In the genomic region with DNA sequence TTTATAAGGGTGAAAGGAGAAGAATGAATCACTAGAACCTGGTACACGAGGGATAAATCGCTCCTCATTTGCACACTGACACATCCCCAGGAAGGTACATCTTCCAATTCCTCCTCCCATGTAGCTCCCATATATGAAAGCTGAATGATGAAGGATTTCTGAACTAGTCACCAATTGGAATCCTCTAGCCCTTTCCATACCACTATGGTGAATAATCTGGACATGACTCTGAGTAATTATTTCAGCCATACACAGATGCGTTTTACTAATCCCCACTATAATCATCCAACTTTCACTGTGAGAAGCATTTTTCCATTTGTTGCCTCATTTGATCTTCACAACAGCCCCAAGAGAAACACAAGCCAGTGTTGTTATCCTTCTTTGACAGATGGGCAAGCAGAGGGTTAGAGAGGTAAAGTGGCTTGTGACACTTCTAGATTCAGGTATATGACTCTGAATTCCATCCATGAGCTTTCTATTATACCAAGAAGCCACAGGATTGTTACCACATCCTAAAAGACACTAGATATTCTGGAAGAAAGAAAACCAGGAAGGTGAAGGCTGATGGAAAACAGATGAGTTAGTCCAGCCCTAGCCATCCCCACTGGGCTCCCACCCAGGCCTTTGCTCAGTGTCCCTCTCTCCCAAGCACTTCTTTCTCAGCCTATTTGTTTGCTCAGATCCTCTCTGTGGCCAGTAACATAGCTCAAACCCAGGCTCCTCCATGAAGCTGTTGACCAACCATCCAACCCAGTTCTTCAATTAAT, we compare ENCODE assay signal across 1 cellular context.
TF ChIP-seq lines count a peak whose summit lies in the region.

No MANE protein-coding gene starts in this region.

TF ChIP-seq in IMR-90, 13 proteins besides CTCF, POLR2A, EP300 and RAD21:
- TF ChIP-seq CHD1 (IDR thresholded peaks at IDR 0.05; ENCODE audit: low read depth, low read length) (no peak), SMC3 (IDR thresholded peaks at IDR 0.05; ENCODE audit: low read depth, low read length) (no peak), MAZ (IDR thresholded peaks at IDR 0.05; ENCODE audit: borderline replicate concordance, low read depth, low read length) (no peak), FOS (IDR thresholded peaks at IDR 0.05; ENCODE audit: low read depth, low read length) (peak; percentile 58), NFE2L2 (IDR thresholded peaks at IDR 0.05; ENCODE audit: low read depth, low read length) (no peak), RCOR1 (IDR thresholded peaks at IDR 0.05; ENCODE audit: insufficient replicate concordance, low read length) (peak; percentile 41), MAFK (IDR thresholded peaks at IDR 0.05; ENCODE audit: low read depth, low read length) (peak; percentile 34), CEBPB (IDR thresholded peaks at IDR 0.05; ENCODE audit: low read depth, low read length) (peak; percentile 70), BHLHE40 (IDR thresholded peaks at IDR 0.05; ENCODE audit: low read depth, low read length) (0 out of 2 replicates have a peak, but pooled peaks have one; percentile 45), MXI1 (IDR thresholded peaks at IDR 0.05; ENCODE audit: borderline replicate concordance, low read depth, low read length) (no peak)
